Comparison of ENCODE assay signal across 8 cellular contexts in genomic region chr2:151991010-151991409, GRCh38.
"Had no signal": no experiment of that assay in that cellular context is flagged by ENCODE, and none has a peak within 500 bp of the region (broad histone marks: within the 10 kb centered on the region; RNA-seq: fewer than 3 reads in every experiment).

No MANE protein-coding gene starts in this region.

- H3K4me3 ChIP-seq: GM12878 had no signal

- FAIRE-seq: G401.6, GM12878, GM12891, GM12892, GM18507, GM19239 had no signal

- DNase-seq: GDM1, GF-D8 had no signal

- ATAC-seq: GM12878 had no signal
